ENCODE assay signal across 21 cellular contexts in the genomic region with DNA sequence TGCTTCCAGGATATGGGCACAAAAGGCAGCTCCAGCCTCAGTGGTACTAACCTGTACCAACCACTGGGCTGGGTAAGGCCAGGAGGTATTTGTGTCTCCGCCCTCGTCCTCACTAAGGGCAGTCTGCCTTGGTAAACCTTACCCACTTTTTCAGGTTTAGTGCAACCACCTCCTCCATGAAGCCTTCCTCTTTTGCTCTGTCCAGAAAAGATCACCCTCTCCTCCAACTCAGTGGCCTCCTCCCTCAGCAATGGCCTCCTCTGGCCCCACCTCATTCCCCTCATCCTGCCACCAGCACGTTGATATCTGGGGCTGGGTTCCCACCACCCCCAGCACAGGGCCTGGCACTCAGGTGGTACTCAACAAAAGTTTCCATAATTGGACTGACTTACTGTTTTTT.
"Had no signal": no experiment of that assay in that cellular context is flagged by ENCODE, and none has a peak within 500 bp of the region (broad histone marks: within the 10 kb centered on the region; RNA-seq: fewer than 3 reads in every experiment).

No MANE protein-coding gene starts in this region.

- H3K27ac Mint-ChIP-seq: naive thymus-derived CD8-positive, alpha-beta T cell; neural progenitor cell had no signal

- H3K36me3 ChIP-seq: esophagus muscularis mucosa, gastrocnemius medialis, neural progenitor cell, right lobe of liver, thyroid gland, upper lobe of left lung, uterus had no signal

- H3K4me1 ChIP-seq: esophagus muscularis mucosa, gastrocnemius medialis, parathyroid adenoma, psoas muscle, right lobe of liver, thyroid gland, upper lobe of left lung, uterus had no signal

- H3K4me3 ChIP-seq: esophagus muscularis mucosa, gastrocnemius medialis, lung, neural progenitor cell, psoas muscle, right lobe of liver, skin epidermis, thyroid gland, upper lobe of left lung, uterus had no signal

- H3K9me3 Mint-ChIP-seq: naive thymus-derived CD8-positive, alpha-beta T cell; neural progenitor cell had no signal

- H3K4me3 Mint-ChIP-seq: naive thymus-derived CD8-positive, alpha-beta T cell; neural progenitor cell had no signal

- H3K36me3 Mint-ChIP-seq: naive thymus-derived CD8-positive, alpha-beta T cell; neural progenitor cell had no signal

- H3K27me3 ChIP-seq: neural progenitor cell, right lobe of liver, thyroid gland, upper lobe of left lung, uterus had no signal

- H3K27ac ChIP-seq: epithelial cell of prostate, esophagus muscularis mucosa, gastrocnemius medialis, neural progenitor cell, parathyroid adenoma, psoas muscle, right lobe of liver, skin epidermis, thyroid gland, upper lobe of left lung, uterus had no signal

- DNase-seq: central memory CD4-positive, alpha-beta T cell; effector memory CD4-positive, alpha-beta T cell; gastrocnemius medialis; left colon; left ventricle myocardium superior; mesendoderm; occipital lobe; psoas muscle; retina; stimulated activated naive CD4-positive, alpha-beta T cell treated with Interleukin-2 at 50 U/mL for 16 hours; thyroid gland; upper lobe of left lung; uterus had no signal

- H3K9me3 ChIP-seq: esophagus muscularis mucosa, gastrocnemius medialis, psoas muscle, right lobe of liver, thyroid gland, upper lobe of left lung, uterus had no signal

- ATAC-seq: gastrocnemius medialis; left colon; left ventricle myocardium superior; naive thymus-derived CD8-positive, alpha-beta T cell; psoas muscle; right lobe of liver had no signal

- H3K9ac ChIP-seq: neural progenitor cell, parathyroid adenoma had no signal

- H3K4me1 Mint-ChIP-seq: naive thymus-derived CD8-positive, alpha-beta T cell; neural progenitor cell had no signal
